ENCODE assay signal across 1 cellular context in the genomic region with DNA sequence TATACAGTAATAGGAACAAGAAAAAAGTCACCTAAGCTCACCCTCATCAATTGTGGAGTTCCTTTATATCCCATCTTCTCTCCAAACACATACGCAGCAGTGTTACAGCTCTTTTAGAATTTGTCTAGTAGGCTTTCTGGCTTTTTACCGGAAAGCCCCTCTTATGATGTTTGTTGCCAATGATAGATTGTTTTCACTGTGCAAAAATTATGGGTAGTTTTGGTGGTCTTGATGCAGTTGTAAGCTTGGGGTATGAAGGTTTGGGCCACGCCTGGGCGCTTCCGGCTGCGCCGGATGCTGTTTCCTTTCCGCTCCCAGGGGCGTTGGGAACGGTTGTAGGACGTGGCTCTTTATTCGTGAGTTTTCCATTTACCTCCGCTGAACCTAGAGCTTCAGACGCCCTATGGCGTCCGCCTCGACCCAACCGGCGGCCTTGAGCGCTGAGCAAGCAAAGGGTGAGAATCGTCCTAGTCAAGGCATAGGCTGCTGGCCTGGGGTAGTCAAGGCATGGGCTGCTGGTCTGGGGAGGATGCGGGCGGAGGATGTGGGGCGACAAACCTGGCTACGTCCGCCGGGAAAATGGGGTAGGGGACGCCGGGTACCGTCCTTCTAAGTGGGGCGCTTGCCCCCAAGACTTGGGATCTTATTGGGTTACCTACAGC.
TF ChIP-seq lines count a peak whose summit lies in the region.

Gene C12orf57 (plus strand): TSS at position 304 of the 662 bp plus-strand sequence. CDS start 100 bp downstream, at position 404.
Gene RNU7-1 (plus strand): TSS at position 98 of the 662 bp plus-strand sequence.

TF ChIP-seq in HEK293, 187 proteins besides CTCF, POLR2A, EP300 and RAD21 (continued from another document and continues in another):
- TF ChIP-seq, protein P1, sequence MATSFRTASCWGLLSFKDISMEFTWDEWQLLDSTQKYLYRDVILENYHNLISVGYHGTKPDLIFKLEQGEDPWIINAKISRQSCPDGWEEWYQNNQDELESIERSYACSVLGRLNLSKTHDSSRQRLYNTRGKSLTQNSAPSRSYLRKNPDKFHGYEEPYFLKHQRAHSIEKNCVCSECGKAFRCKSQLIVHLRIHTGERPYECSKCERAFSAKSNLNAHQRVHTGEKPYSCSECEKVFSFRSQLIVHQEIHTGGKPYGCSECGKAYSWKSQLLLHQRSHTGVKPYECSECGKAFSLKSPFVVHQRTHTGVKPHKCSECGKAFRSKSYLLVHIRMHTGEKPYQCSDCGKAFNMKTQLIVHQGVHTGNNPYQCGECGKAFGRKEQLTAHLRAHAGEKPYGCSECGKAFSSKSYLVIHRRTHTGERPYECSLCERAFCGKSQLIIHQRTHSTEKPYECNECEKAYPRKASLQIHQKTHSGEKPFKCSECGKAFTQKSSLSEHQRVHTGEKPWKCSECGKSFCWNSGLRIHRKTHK (tag by site-specific recombination; IDR thresholded peaks at IDR 0.05) = no peak
- no peak for TF ChIP-seq ZNF157 (tag by site-specific recombination; IDR thresholded peaks at IDR 0.05)
- peak; percentile 70 for TF ChIP-seq SP7 (tag by site-specific recombination; IDR thresholded peaks at IDR 0.05)
- no peak for TF ChIP-seq ZNF211 (tag by site-specific recombination; IDR thresholded peaks at IDR 0.05; ENCODE audit: low read depth)
- TF ChIP-seq OSR2 (tag by site-specific recombination; IDR thresholded peaks at IDR 0.05) = peak; percentile 20
- no peak for TF ChIP-seq ZNF175 (tag by site-specific recombination; IDR thresholded peaks at IDR 0.05)
- TF ChIP-seq ZBTB21 (tag by site-specific recombination; IDR thresholded peaks at IDR 0.05) = 0 out of 2 replicates have a peak, but pooled peaks have one; percentile 38
- TF ChIP-seq ZNF155 (tag by site-specific recombination; IDR thresholded peaks at IDR 0.05) = no peak
- TF ChIP-seq ZNF510 (tag by site-specific recombination; IDR thresholded peaks at IDR 0.05; ENCODE audit: insufficient replicate concordance) = no peak
- TF ChIP-seq ZFHX2 (tag by site-specific recombination; conservative IDR thresholded peaks at IDR 0.05) = no peak
- peak; percentile 57 for TF ChIP-seq ZNF24 (tag by site-specific recombination; IDR thresholded peaks at IDR 0.05)
- TF ChIP-seq, protein P2, sequence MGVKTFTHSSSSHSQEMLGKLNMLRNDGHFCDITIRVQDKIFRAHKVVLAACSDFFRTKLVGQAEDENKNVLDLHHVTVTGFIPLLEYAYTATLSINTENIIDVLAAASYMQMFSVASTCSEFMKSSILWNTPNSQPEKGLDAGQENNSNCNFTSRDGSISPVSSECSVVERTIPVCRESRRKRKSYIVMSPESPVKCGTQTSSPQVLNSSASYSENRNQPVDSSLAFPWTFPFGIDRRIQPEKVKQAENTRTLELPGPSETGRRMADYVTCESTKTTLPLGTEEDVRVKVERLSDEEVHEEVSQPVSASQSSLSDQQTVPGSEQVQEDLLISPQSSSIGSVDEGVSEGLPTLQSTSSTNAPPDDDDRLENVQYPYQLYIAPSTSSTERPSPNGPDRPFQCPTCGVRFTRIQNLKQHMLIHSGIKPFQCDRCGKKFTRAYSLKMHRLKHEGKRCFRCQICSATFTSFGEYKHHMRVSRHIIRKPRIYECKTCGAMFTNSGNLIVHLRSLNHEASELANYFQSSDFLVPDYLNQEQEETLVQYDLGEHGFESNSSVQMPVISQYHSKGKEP (tag by site-specific recombination; IDR thresholded peaks at IDR 0.05) = peak; percentile 62
- no peak for TF ChIP-seq ZNF548 (tag by site-specific recombination; IDR thresholded peaks at IDR 0.05)
- TF ChIP-seq ZFP37 (tag by site-specific recombination; IDR thresholded peaks at IDR 0.05) = no peak
- TF ChIP-seq HOXA7 (CRISPR knock-in tag; IDR thresholded peaks at IDR 0.05; ENCODE audit: borderline replicate concordance) = no peak
- 0 out of 2 replicates have a peak, but pooled peaks have one; percentile 10 for TF ChIP-seq ZNF366 (tag by site-specific recombination; conservative IDR thresholded peaks at IDR 0.05)
- TF ChIP-seq ZNF214 (tag by site-specific recombination; IDR thresholded peaks at IDR 0.05; ENCODE audit: borderline replicate concordance) = no peak
- TF ChIP-seq ZNF747 (tag by site-specific recombination; IDR thresholded peaks at IDR 0.05) = no peak
- TF ChIP-seq GLI4 (tag by site-specific recombination; IDR thresholded peaks at IDR 0.05) = peak; percentile 55; the same call in 1 of the 2 replicates
- TF ChIP-seq KLF1 (tag by site-specific recombination; IDR thresholded peaks at IDR 0.05) = no peak; the same call in none of the 2 replicates
- TF ChIP-seq ZFP3 (tag by site-specific recombination; IDR thresholded peaks at IDR 0.05; ENCODE audit: low read depth) = 0 out of 2 replicates have a peak, but pooled peaks have one; percentile 48
- TF ChIP-seq ZNF335 (tag by site-specific recombination; conservative IDR thresholded peaks at IDR 0.05) = no peak; the same call in 1 of the 2 replicates
- TF ChIP-seq ZNF701 (tag by site-specific recombination; IDR thresholded peaks at IDR 0.05) = no peak
- TF ChIP-seq ZBTB10 (tag by site-specific recombination; IDR thresholded peaks at IDR 0.05) = peak; percentile 89; the same call in 1 of the 2 replicates
- TF ChIP-seq OVOL3 (tag by site-specific recombination; IDR thresholded peaks at IDR 0.05) = peak; percentile 5; the same call in 1 of the 2 replicates
- 0 out of 2 replicates have a peak, but pooled peaks have one; percentile 44 for TF ChIP-seq PRDM6 (tag by site-specific recombination; IDR thresholded peaks at IDR 0.05)
- no peak for TF ChIP-seq ZBTB1 (tag by site-specific recombination; IDR thresholded peaks at IDR 0.05)
- TF ChIP-seq ZNF292 (tag by site-specific recombination; IDR thresholded peaks at IDR 0.05; ENCODE audit: borderline replicate concordance, low read depth) = no peak
- TF ChIP-seq BCL11B (tag by site-specific recombination; IDR thresholded peaks at IDR 0.05; ENCODE audit: low read depth) = no peak
- no peak; the same call in 1 of the 2 replicates for TF ChIP-seq FEZF1 (tag by site-specific recombination; IDR thresholded peaks at IDR 0.05)
- TF ChIP-seq ZNF280D (tag by site-specific recombination; IDR thresholded peaks at IDR 0.05) = no peak
- peak; percentile 80 for TF ChIP-seq ZNF76 (tag by site-specific recombination; IDR thresholded peaks at IDR 0.05; ENCODE audit: borderline replicate concordance, low read depth)
- TF ChIP-seq YY2 (tag by site-specific recombination; IDR thresholded peaks at IDR 0.05) = no peak
- no peak for TF ChIP-seq ZNF843 (tag by site-specific recombination; IDR thresholded peaks at IDR 0.05)
- TF ChIP-seq ZNF121 (tag by site-specific recombination; IDR thresholded peaks at IDR 0.05) = no peak
- peak; percentile 37; the same call in 1 of the 2 replicates for TF ChIP-seq ZNF341 (tag by site-specific recombination; IDR thresholded peaks at IDR 0.05; ENCODE audit: low read depth)
- no peak for TF ChIP-seq ZNF132 (tag by site-specific recombination; IDR thresholded peaks at IDR 0.05; ENCODE audit: borderline replicate concordance)
- TF ChIP-seq, protein P3, sequence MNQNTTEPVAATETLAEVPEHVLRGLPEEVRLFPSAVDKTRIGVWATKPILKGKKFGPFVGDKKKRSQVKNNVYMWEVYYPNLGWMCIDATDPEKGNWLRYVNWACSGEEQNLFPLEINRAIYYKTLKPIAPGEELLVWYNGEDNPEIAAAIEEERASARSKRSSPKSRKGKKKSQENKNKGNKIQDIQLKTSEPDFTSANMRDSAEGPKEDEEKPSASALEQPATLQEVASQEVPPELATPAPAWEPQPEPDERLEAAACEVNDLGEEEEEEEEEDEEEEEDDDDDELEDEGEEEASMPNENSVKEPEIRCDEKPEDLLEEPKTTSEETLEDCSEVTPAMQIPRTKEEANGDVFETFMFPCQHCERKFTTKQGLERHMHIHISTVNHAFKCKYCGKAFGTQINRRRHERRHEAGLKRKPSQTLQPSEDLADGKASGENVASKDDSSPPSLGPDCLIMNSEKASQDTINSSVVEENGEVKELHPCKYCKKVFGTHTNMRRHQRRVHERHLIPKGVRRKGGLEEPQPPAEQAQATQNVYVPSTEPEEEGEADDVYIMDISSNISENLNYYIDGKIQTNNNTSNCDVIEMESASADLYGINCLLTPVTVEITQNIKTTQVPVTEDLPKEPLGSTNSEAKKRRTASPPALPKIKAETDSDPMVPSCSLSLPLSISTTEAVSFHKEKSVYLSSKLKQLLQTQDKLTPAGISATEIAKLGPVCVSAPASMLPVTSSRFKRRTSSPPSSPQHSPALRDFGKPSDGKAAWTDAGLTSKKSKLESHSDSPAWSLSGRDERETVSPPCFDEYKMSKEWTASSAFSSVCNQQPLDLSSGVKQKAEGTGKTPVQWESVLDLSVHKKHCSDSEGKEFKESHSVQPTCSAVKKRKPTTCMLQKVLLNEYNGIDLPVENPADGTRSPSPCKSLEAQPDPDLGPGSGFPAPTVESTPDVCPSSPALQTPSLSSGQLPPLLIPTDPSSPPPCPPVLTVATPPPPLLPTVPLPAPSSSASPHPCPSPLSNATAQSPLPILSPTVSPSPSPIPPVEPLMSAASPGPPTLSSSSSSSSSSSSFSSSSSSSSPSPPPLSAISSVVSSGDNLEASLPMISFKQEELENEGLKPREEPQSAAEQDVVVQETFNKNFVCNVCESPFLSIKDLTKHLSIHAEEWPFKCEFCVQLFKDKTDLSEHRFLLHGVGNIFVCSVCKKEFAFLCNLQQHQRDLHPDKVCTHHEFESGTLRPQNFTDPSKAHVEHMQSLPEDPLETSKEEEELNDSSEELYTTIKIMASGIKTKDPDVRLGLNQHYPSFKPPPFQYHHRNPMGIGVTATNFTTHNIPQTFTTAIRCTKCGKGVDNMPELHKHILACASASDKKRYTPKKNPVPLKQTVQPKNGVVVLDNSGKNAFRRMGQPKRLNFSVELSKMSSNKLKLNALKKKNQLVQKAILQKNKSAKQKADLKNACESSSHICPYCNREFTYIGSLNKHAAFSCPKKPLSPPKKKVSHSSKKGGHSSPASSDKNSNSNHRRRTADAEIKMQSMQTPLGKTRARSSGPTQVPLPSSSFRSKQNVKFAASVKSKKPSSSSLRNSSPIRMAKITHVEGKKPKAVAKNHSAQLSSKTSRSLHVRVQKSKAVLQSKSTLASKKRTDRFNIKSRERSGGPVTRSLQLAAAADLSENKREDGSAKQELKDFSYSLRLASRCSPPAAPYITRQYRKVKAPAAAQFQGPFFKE (tag by site-specific recombination; IDR thresholded peaks at IDR 0.05; ENCODE audit: borderline replicate concordance) = no peak
- peak; percentile 97 for TF ChIP-seq ZNF660 (tag by site-specific recombination; IDR thresholded peaks at IDR 0.05)
- no peak for TF ChIP-seq ZNF221 (tag by site-specific recombination; IDR thresholded peaks at IDR 0.05; ENCODE audit: borderline replicate concordance)
- TF ChIP-seq ZNF10 (tag by site-specific recombination; IDR thresholded peaks at IDR 0.05) = peak; percentile 56; the same call in 1 of the 2 replicates
- no peak; the same call in 1 of the 2 replicates for TF ChIP-seq GLI2 (tag by site-specific recombination; IDR thresholded peaks at IDR 0.05; ENCODE audit: borderline replicate concordance, low read depth)
- TF ChIP-seq ZXDB (tag by site-specific recombination; IDR thresholded peaks at IDR 0.05) = peak; percentile 89
- no peak for TF ChIP-seq TRIM28 (IDR thresholded peaks at IDR 0.05; ENCODE audit: borderline replicate concordance, low read length)
